34 cellular contexts compared by ENCODE assay signal in genomic region chr7:49714182-49714581, GRCh38. TPM values are rescaled to one million over a fixed set of nuclear protein-coding genes. Genes with fewer than 3 reads are reported as not detected.
"Had no signal": no experiment of that assay in that cellular context is flagged by ENCODE, and none has a peak within 500 bp of the region (broad histone marks: within the 10 kb centered on the region; RNA-seq: fewer than 3 reads in every experiment).

No MANE protein-coding gene starts in this region.

- H3K4me1 ChIP-seq: adrenal gland, ascending aorta, foreskin keratinocyte, left lung, prostate gland, stomach, tibial artery, upper lobe of right lung had no signal

- H3K27me3 ChIP-seq: adrenal gland, ascending aorta, brain microvascular endothelial cell, foreskin keratinocyte, left lung, stomach, tibial artery, upper lobe of right lung had no signal

- ATAC-seq: foreskin keratinocyte; left lung; mucosa of descending colon; stimulated activated naive B cell treated with anti-CD40 and anti-IgM and Interleukin-4, amounts not matched to agents 10 μg/mL and 1 μg/mL and 100 μg/mL, for 72 hours; upper lobe of right lung had no signal

- H3K27me3 Mint-ChIP-seq: activated CD4-positive, alpha-beta memory T cell treated with anti-CD3 and anti-CD28 coated beads for 36 hours; activated CD4-positive, alpha-beta T cell treated with anti-CD3 and anti-CD28 coated beads, Interleukin-2, amount 10 ng/mL, durations not matched to agents 24 days and 14 days; stimulated activated naive B cell treated with anti-CD40 and anti-IgM and Interleukin-4, amounts not matched to agents 10 μg/mL and 1 μg/mL and 100 μg/mL, for 72 hours had no signal

- H3K27ac Mint-ChIP-seq: activated CD4-positive, alpha-beta memory T cell treated with anti-CD3 and anti-CD28 coated beads for 36 hours; activated CD4-positive, alpha-beta T cell treated with anti-CD3 and anti-CD28 coated beads, Interleukin-2, amount 10 ng/mL, durations not matched to agents 24 days and 14 days; activated naive CD4-positive, alpha-beta T cell treated with anti-CD3 and anti-CD28 coated beads for 36 hours; activated naive CD8-positive, alpha-beta T cell treated with anti-CD3 and anti-CD28 coated beads for 36 hours; activated T-helper 1 cell treated with anti-CD3 and anti-CD28 coated beads, Interleukin-12 subunit alpha, Interleukin-12 subunit beta, Interleukin-2, Interleukin-4 antibody, amounts not matched to agents 30 ng/mL and 10 ng/mL and 1 ng/mL, durations not matched to agents 14 hours and 24 hours and 36 hours; nephron; stimulated activated naive B cell treated with anti-CD40 and anti-IgM and Interleukin-4, amounts not matched to agents 10 μg/mL and 1 μg/mL and 100 μg/mL, for 72 hours had no signal

- H3K9me3 Mint-ChIP-seq: activated CD4-positive, alpha-beta memory T cell treated with anti-CD3 and anti-CD28 coated beads for 36 hours; activated CD4-positive, alpha-beta T cell treated with anti-CD3 and anti-CD28 coated beads, Interleukin-2, amount 10 ng/mL, durations not matched to agents 24 days and 14 days; activated naive CD4-positive, alpha-beta T cell treated with anti-CD3 and anti-CD28 coated beads for 36 hours; activated naive CD8-positive, alpha-beta T cell treated with anti-CD3 and anti-CD28 coated beads for 36 hours; activated T-helper 1 cell treated with anti-CD3 and anti-CD28 coated beads, Interleukin-12 subunit alpha, Interleukin-12 subunit beta, Interleukin-2, Interleukin-4 antibody, amounts not matched to agents 30 ng/mL and 10 ng/mL and 1 ng/mL, durations not matched to agents 14 hours and 24 hours and 36 hours; nephron; stimulated activated naive B cell treated with anti-CD40 and anti-IgM and Interleukin-4, amounts not matched to agents 10 μg/mL and 1 μg/mL and 100 μg/mL, for 72 hours had no signal

- H3K27ac ChIP-seq: adrenal gland, ascending aorta, brain microvascular endothelial cell, foreskin keratinocyte, left lung, prostate gland, stomach, tibial artery, upper lobe of right lung had no signal

- H3K4me3 Mint-ChIP-seq: activated CD4-positive, alpha-beta memory T cell treated with anti-CD3 and anti-CD28 coated beads for 36 hours; activated CD4-positive, alpha-beta T cell treated with anti-CD3 and anti-CD28 coated beads, Interleukin-2, amount 10 ng/mL, durations not matched to agents 24 days and 14 days; activated naive CD4-positive, alpha-beta T cell treated with anti-CD3 and anti-CD28 coated beads for 36 hours; activated naive CD8-positive, alpha-beta T cell treated with anti-CD3 and anti-CD28 coated beads for 36 hours; activated T-helper 1 cell treated with anti-CD3 and anti-CD28 coated beads, Interleukin-12 subunit alpha, Interleukin-12 subunit beta, Interleukin-2, Interleukin-4 antibody, amounts not matched to agents 30 ng/mL and 10 ng/mL and 1 ng/mL, durations not matched to agents 14 hours and 24 hours and 36 hours; nephron; stimulated activated naive B cell treated with anti-CD40 and anti-IgM and Interleukin-4, amounts not matched to agents 10 μg/mL and 1 μg/mL and 100 μg/mL, for 72 hours had no signal

- H3K4me3 ChIP-seq: adrenal gland, ascending aorta, left lung, mucosa of descending colon, prostate gland, smooth muscle cell, stomach, tibial artery, upper lobe of right lung had no signal

- H3K4me1 Mint-ChIP-seq: activated CD4-positive, alpha-beta T cell treated with anti-CD3 and anti-CD28 coated beads, Interleukin-2, amount 10 ng/mL, durations not matched to agents 24 days and 14 days; activated naive CD8-positive, alpha-beta T cell treated with anti-CD3 and anti-CD28 coated beads for 36 hours; stimulated activated naive B cell treated with anti-CD40 and anti-IgM and Interleukin-4, amounts not matched to agents 10 μg/mL and 1 μg/mL and 100 μg/mL, for 72 hours had no signal

- H3K36me3 ChIP-seq: adrenal gland, ascending aorta, brain microvascular endothelial cell, left lung, prostate gland, stomach, tibial artery, upper lobe of right lung had no signal

- H3K36me3 Mint-ChIP-seq: activated CD4-positive, alpha-beta memory T cell treated with anti-CD3 and anti-CD28 coated beads for 36 hours; activated naive CD8-positive, alpha-beta T cell treated with anti-CD3 and anti-CD28 coated beads for 36 hours; stimulated activated naive B cell treated with anti-CD40 and anti-IgM and Interleukin-4, amounts not matched to agents 10 μg/mL and 1 μg/mL and 100 μg/mL, for 72 hours had no signal

- H3K9me3 ChIP-seq: adrenal gland, ascending aorta, mucosa of descending colon, prostate gland, tibial artery, upper lobe of right lung had no signal

- DNase-seq: activated CD4-positive, alpha-beta memory T cell treated with anti-CD3 and anti-CD28 coated beads for 36 hours; activated CD4-positive, alpha-beta T cell treated with anti-CD3 and anti-CD28 coated beads, Interleukin-2, amount 10 ng/mL, durations not matched to agents 24 days and 14 days; activated CD4-positive, CD25-positive, alpha-beta regulatory T cell treated with anti-CD3 and anti-CD28 coated beads, Interleukin-2, amount 50 U/mL, for 72 hours; activated CD8-positive, alpha-beta memory T cell treated with anti-CD3 and anti-CD28 coated beads, Interleukin-2, amount 50 U/mL, for 4 hours; activated effector memory CD4-positive, alpha-beta T cell treated with anti-CD3 and anti-CD28 coated beads, Interleukin-2, amount 50 U/mL, for 16 hours; activated naive CD4-positive, alpha-beta T cell treated with anti-CD3 and anti-CD28 coated beads for 36 hours; activated naive CD8-positive, alpha-beta T cell treated with anti-CD3 and anti-CD28 coated beads for 36 hours; activated T-cell treated with anti-CD3 and anti-CD28 coated beads, Interleukin-2, amount 50 U/mL, for 1 hour; adrenal gland; brain microvascular endothelial cell; central memory CD4-positive, alpha-beta T cell; foreskin keratinocyte; kidney glomerular epithelial cell; left lung; mucosa of descending colon; retina; stimulated activated CD4-positive, alpha-beta T cell treated with anti-CD3 and anti-CD28 coated beads, Interleukin-15, amount 100 ng/mL, for 24 hours; stimulated activated CD4-positive, alpha-beta T cell treated with anti-CD3 and anti-CD28 coated beads, Interleukin-2, amount 100 ng/mL, for 24 hours; stimulated activated naive B cell treated with anti-CD40 and anti-IgM and Interleukin-4, amounts not matched to agents 10 μg/mL and 1 μg/mL and 100 μg/mL, for 72 hours; stomach; T-helper 2 cell; tibial artery; upper lobe of right lung had no signal

- H3K4me2 ChIP-seq: smooth muscle cell had no signal

RNA-seq across cellular contexts. Expression of gene VWC2, which starts 59.3 kb away (rescaled TPM):
- total RNA-seq: activated CD4-positive, alpha-beta memory T cell treated with anti-CD3 and anti-CD28 coated beads for 36 hours; activated CD4-positive, alpha-beta T cell treated with anti-CD3 and anti-CD28 coated beads, Interleukin-2, amount 10 ng/mL, durations not matched to agents 24 days and 14 days; activated CD8-positive, alpha-beta memory T cell treated with anti-CD3 and anti-CD28 coated beads for 36 hours; activated naive CD4-positive, alpha-beta T cell treated with anti-CD3 and anti-CD28 coated beads for 36 hours; activated naive CD8-positive, alpha-beta T cell treated with anti-CD3 and anti-CD28 coated beads for 36 hours; activated T-helper 1 cell treated with anti-CD3 and anti-CD28 coated beads, Interleukin-12 subunit alpha, Interleukin-12 subunit beta, Interleukin-2, Interleukin-4 antibody, amounts not matched to agents 30 ng/mL and 10 ng/mL and 1 ng/mL, durations not matched to agents 14 hours and 24 hours and 36 hours; ascending aorta; endothelial cell of umbilical vein; foreskin keratinocyte; lung microvascular endothelial cell; mesenteric fat pad; myocyte; osteoblast; smooth muscle cell had no signal
- polyA plus RNA-seq: endothelial cell of umbilical vein, foreskin keratinocyte, smooth muscle cell had no signal
